ENCODE assay signal across 3 cellular contexts in genomic region chr12:11805043-11805442, GRCh38.
TF ChIP-seq lines count a peak whose summit lies in the region.

No MANE protein-coding gene starts in this region.

TF ChIP-seq in SK-N-SH, 30 proteins besides CTCF, POLR2A, EP300 and RAD21 (continues in another document):
- TF ChIP-seq RFX5 (IDR thresholded peaks at IDR 0.05; ENCODE audit: low read length), result no peak
- TF ChIP-seq, protein P1, sequence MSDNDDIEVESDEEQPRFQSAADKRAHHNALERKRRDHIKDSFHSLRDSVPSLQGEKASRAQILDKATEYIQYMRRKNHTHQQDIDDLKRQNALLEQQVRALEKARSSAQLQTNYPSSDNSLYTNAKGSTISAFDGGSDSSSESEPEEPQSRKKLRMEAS (IDR thresholded peaks at IDR 0.05; ENCODE audit: low read depth), result no peak
- no peak for TF ChIP-seq EZH2phosphoT487 (IDR thresholded peaks at IDR 0.05; ENCODE audit: borderline replicate concordance, low read depth)
- TF ChIP-seq ELF1 (IDR thresholded peaks at IDR 0.05), result no peak
- no peak for TF ChIP-seq TAF1 (IDR thresholded peaks at IDR 0.05; ENCODE audit: borderline replicate concordance, low read depth, low read length)
- TF ChIP-seq JUND (IDR thresholded peaks at IDR 0.05), result no peak
- no peak for TF ChIP-seq SIN3A (IDR thresholded peaks at IDR 0.05; ENCODE audit: borderline replicate concordance, low read depth, low read length)
- TF ChIP-seq GABPA (IDR thresholded peaks at IDR 0.05; ENCODE audit: low read depth), result no peak
- no peak for TF ChIP-seq MEF2A (IDR thresholded peaks at IDR 0.05; ENCODE audit: borderline replicate concordance, low read depth)
- TF ChIP-seq, protein P2, sequence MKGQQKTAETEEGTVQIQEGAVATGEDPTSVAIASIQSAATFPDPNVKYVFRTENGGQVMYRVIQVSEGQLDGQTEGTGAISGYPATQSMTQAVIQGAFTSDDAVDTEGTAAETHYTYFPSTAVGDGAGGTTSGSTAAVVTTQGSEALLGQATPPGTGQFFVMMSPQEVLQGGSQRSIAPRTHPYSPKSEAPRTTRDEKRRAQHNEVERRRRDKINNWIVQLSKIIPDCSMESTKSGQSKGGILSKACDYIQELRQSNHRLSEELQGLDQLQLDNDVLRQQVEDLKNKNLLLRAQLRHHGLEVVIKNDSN (IDR thresholded peaks at IDR 0.05; ENCODE audit: borderline replicate concordance, low read depth), result no peak
- TF ChIP-seq ZBTB33 (IDR thresholded peaks at IDR 0.05; ENCODE audit: borderline replicate concordance, low read depth), result no peak
- no peak for TF ChIP-seq IRF3 (IDR thresholded peaks at IDR 0.05; ENCODE audit: low read depth, low read length)
- TF ChIP-seq FOSL2 (IDR thresholded peaks at IDR 0.05; ENCODE audit: borderline replicate concordance, low read depth), result no peak
- TF ChIP-seq RXRA (IDR thresholded peaks at IDR 0.05; ENCODE audit: borderline replicate concordance, low read depth), result no peak
- TF ChIP-seq YY1 (IDR thresholded peaks at IDR 0.05; ENCODE audit: low read depth), result no peak
- TF ChIP-seq TEAD4 (IDR thresholded peaks at IDR 0.05; ENCODE audit: borderline replicate concordance, insufficient read depth), result no peak
- TF ChIP-seq, protein P3, sequence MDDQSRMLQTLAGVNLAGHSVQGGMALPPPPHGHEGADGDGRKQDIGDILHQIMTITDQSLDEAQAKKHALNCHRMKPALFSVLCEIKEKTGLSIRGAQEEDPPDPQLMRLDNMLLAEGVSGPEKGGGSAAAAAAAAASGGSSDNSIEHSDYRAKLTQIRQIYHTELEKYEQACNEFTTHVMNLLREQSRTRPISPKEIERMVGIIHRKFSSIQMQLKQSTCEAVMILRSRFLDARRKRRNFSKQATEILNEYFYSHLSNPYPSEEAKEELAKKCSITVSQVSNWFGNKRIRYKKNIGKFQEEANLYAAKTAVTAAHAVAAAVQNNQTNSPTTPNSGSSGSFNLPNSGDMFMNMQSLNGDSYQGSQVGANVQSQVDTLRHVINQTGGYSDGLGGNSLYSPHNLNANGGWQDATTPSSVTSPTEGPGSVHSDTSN (IDR thresholded peaks at IDR 0.05), result no peak
- TF ChIP-seq RCOR1 (IDR thresholded peaks at IDR 0.05; ENCODE audit: low read length), result no peak

TF ChIP-seq in SK-N-SH treated with all-trans-retinoic acid at 6 μM for 48 hours, 23 proteins besides CTCF, POLR2A, EP300 and RAD21:
- TF ChIP-seq TSHZ2 (CRISPR knock-in tag; IDR thresholded peaks at IDR 0.05) (no peak), ESRRG (CRISPR knock-in tag; IDR thresholded peaks at IDR 0.05) (no peak)

TF ChIP-seq in H1, 55 proteins besides CTCF, POLR2A, EP300 and RAD21:
- TF ChIP-seq BCL11A (IDR thresholded peaks at IDR 0.05; ENCODE audit: low read depth in 2 of 2, low read length in 2 of 2) (no peak), CBX5 (IDR thresholded peaks at IDR 0.05; ENCODE audit: low read depth, low read length) (no peak), KDM5A (IDR thresholded peaks at IDR 0.05; ENCODE audit: low read length) (no peak), GTF2F1 (IDR thresholded peaks at IDR 0.05; ENCODE audit: borderline replicate concordance, low read depth, low read length) (no peak), ASH2L (IDR thresholded peaks at IDR 0.05; ENCODE audit: low read length) (no peak), USF2 (IDR thresholded peaks at IDR 0.05; ENCODE audit: low read length) (no peak), GABPA (IDR thresholded peaks at IDR 0.05; ENCODE audit: borderline replicate concordance, insufficient read depth, low read length) (no peak), BACH1 (IDR thresholded peaks at IDR 0.05; ENCODE audit: low read length) (no peak), KDM1A (IDR thresholded peaks at IDR 0.05; ENCODE audit: borderline replicate concordance, low read length) (no peak), BRCA1 (IDR thresholded peaks at IDR 0.05; ENCODE audit: low read depth, low read length) (no peak)
- TF ChIP-seq, protein P1 (IDR thresholded peaks at IDR 0.05), result no peak
